1 cellular context compared by ENCODE assay signal in genomic region chr3:141804778-141805639, GRCh38.
TF ChIP-seq lines count a peak whose summit lies in the region.

No MANE protein-coding gene starts in this region.

TF ChIP-seq in K562, 482 proteins besides CTCF, POLR2A, EP300 and RAD21 (continued from another document and continues in another):
- TF ChIP-seq KLF6 (CRISPR knock-in tag; IDR thresholded peaks at IDR 0.05; ENCODE audit: borderline replicate concordance), result no peak
- no peak for TF ChIP-seq ILF3 (IDR thresholded peaks at IDR 0.05; ENCODE audit: borderline replicate concordance)
- peak; percentile 98 for TF ChIP-seq NFATC3 (IDR thresholded peaks at IDR 0.05)
- TF ChIP-seq ZBTB17 (CRISPR knock-in tag; IDR thresholded peaks at IDR 0.05), result 0 out of 2 replicates have a peak, but pooled peaks have one; percentile 19
- no peak for TF ChIP-seq GMEB1 (CRISPR knock-in tag; IDR thresholded peaks at IDR 0.05)
- no peak for TF ChIP-seq ZNF311 (CRISPR knock-in tag; IDR thresholded peaks at IDR 0.05)
- TF ChIP-seq TAF7 (tag; IDR thresholded peaks at IDR 0.05), result no peak
- TF ChIP-seq POLR2H (tag; IDR thresholded peaks at IDR 0.05; ENCODE audit: low read depth), result no peak
- peak; percentile 94 for TF ChIP-seq ZBTB26 (CRISPR knock-in tag; IDR thresholded peaks at IDR 0.05)
- 0 out of 2 replicates have a peak, but pooled peaks have one; percentile 11 for TF ChIP-seq ZSCAN29 (IDR thresholded peaks at IDR 0.05)
- TF ChIP-seq ZNF318 (IDR thresholded peaks at IDR 0.05; ENCODE audit: borderline replicate concordance in 1 of 2, low read depth in 1 of 2), result no peak; a peak in 1 of 4 replicates
- no peak for TF ChIP-seq TFE3 (CRISPR knock-in tag; IDR thresholded peaks at IDR 0.05)
- peak; percentile 64 for TF ChIP-seq NFE2L1 (tag; IDR thresholded peaks at IDR 0.05; ENCODE audit: borderline replicate concordance, low read depth)
- no peak for TF ChIP-seq PCBP1 (IDR thresholded peaks at IDR 0.05; ENCODE audit: low read depth, low read length, poor library complexity, severe bottlenecking)
- peak; percentile 88 for TF ChIP-seq MAFK (IDR thresholded peaks at IDR 0.05; ENCODE audit: low read length)
- no peak for TF ChIP-seq ZNF24 (IDR thresholded peaks at IDR 0.05)
- peak; percentile 99 for TF ChIP-seq HLTF (IDR thresholded peaks at IDR 0.05)
- TF ChIP-seq GTF2B (IDR thresholded peaks at IDR 0.05; ENCODE audit: extremely low read depth, insufficient read length), result no peak
- no peak for TF ChIP-seq ZC3H11A (IDR thresholded peaks at IDR 0.05; ENCODE audit: low read depth, low read length)
- TF ChIP-seq NR2C2 (CRISPR knock-in tag; IDR thresholded peaks at IDR 0.05), result 0 out of 2 replicates have a peak, but pooled peaks have one; percentile 54
- no peak for TF ChIP-seq NR2C2 (tag; IDR thresholded peaks at IDR 0.05)
- no peak for TF ChIP-seq SLC30A9 (CRISPR knock-in tag; IDR thresholded peaks at IDR 0.05)
- TF ChIP-seq CREB3L1 (IDR thresholded peaks at IDR 0.05; ENCODE audit: borderline replicate concordance, low read depth), result no peak
- TF ChIP-seq RHOXF2B (CRISPR knock-in tag; conservative IDR thresholded peaks at IDR 0.05), result no peak
- peak in 1 of 2 experiments; percentile 66; a peak in 1 of 4 replicates for TF ChIP-seq BCLAF1 (IDR thresholded peaks at IDR 0.05; ENCODE audit: borderline replicate concordance in 1 of 2, control insufficient read depth in 1 of 2, low read depth in 2 of 2, low read length in 1 of 2)
- peak; percentile 60 to 94 for TF ChIP-seq RCOR1 (IDR thresholded peaks at IDR 0.05; ENCODE audit: borderline replicate concordance in 1 of 2, low read depth in 2 of 2, low read length in 2 of 2)
- TF ChIP-seq DIDO1 (tag; IDR thresholded peaks at IDR 0.05; ENCODE audit: low read depth), result peak; percentile 31; the same call in 1 of the 2 replicates
- no peak for TF ChIP-seq SMAD2 (IDR thresholded peaks at IDR 0.05; ENCODE audit: low read depth, low read length)
- no peak for TF ChIP-seq CEBPG (CRISPR knock-in tag; IDR thresholded peaks at IDR 0.05)
- no peak for TF ChIP-seq CEBPG (tag; conservative IDR thresholded peaks at IDR 0.05 in 1 of 2, IDR thresholded peaks at IDR 0.05 in 1 of 2)
- no peak for TF ChIP-seq SMARCB1 (IDR thresholded peaks at IDR 0.05; ENCODE audit: insufficient read length, low read depth)
- peak; percentile 85 to 95 for TF ChIP-seq TRIM24 (IDR thresholded peaks at IDR 0.05)
- TF ChIP-seq BRD4 (IDR thresholded peaks at IDR 0.05), result no peak
- TF ChIP-seq RREB1 (CRISPR knock-in tag; IDR thresholded peaks at IDR 0.05), result no peak
- no peak for TF ChIP-seq PPARD (CRISPR knock-in tag; IDR thresholded peaks at IDR 0.05)
